Comparison of ENCODE assay signal across 3 cellular contexts in genomic region chr7:76592683-76593082, GRCh38. TPM values are rescaled to one million over a fixed set of nuclear protein-coding genes. Genes with fewer than 3 reads are reported as not detected.
"Had no signal": no experiment of that assay in that cellular context is flagged by ENCODE, and none has a peak within 500 bp of the region (broad histone marks: within the 10 kb centered on the region; RNA-seq: fewer than 3 reads in every experiment).

No MANE protein-coding gene starts in this region.

RNA-seq across cellular contexts. Expression of gene SPDYE16, which starts 49.6 kb away (rescaled TPM):
- total RNA-seq: astrocyte, NCI-H460, SK-MEL-5 had no signal
